ENCODE assay signal across 15 cellular contexts in genomic region chr1:221858758-221859157, GRCh38.
DNase-seq lines count a peak whose midpoint lies in the region; ATAC-seq lines count a peak whose summit lies in the region.
"Had no signal": no experiment of that assay in that cellular context is flagged by ENCODE, and none has a peak within 500 bp of the region (broad histone marks: within the 10 kb centered on the region; RNA-seq: fewer than 3 reads in every experiment).

No MANE protein-coding gene starts in this region.

- H3K14ac ChIP-seq in trophoblast cell (ENCODE audit: low read length) = no peak overlapping the region

- no peaks in the 10 kb centered on the region for H3K4me1 ChIP-seq in trophoblast cell (ENCODE audit: control insufficient read depth in 1 of 2, insufficient read depth in 2 of 2, low read length in 2 of 2)

- no peak overlapping the region for H3K4me2 ChIP-seq in trophoblast cell (ENCODE audit: low read length)

- no peak overlapping the region for H3K23ac ChIP-seq in trophoblast cell (ENCODE audit: low read length)

- no peak overlapping the region for H4K12ac ChIP-seq in trophoblast cell (ENCODE audit: low read depth, low read length)

- peak overlapping the region; percentile 20 for H2BK12ac ChIP-seq in trophoblast cell (ENCODE audit: low read length)

- H3K27me3 ChIP-seq in trophoblast cell (ENCODE audit: insufficient read depth, low read length) = no peaks in the 10 kb centered on the region
- H3K27me3 ChIP-seq: ovary had no signal

- H2BK5ac ChIP-seq in trophoblast cell (ENCODE audit: low read depth, low read length, poor library complexity) = no peak overlapping the region

- WGBS in trophoblast cell (ENCODE audit: extremely low coverage, insufficient coverage, insufficient read length) = no CpG with 5 or more reads among the region's 1 CpG

- peaks cover 2% of the 10 kb centered on the region for H3K79me1 ChIP-seq in trophoblast cell (ENCODE audit: low read length)

- no peak overlapping the region for H3K4me3 ChIP-seq in trophoblast cell (ENCODE audit: low read depth, low read length)
- H3K4me3 ChIP-seq: ovary had no signal

- no peak overlapping the region for H4K8ac ChIP-seq in trophoblast cell (ENCODE audit: low read depth, low read length)

- ATAC-seq in HG02571 (IDR thresholded peaks at IDR 0.05; ENCODE audit: unreplicated experiment) (no peak), HG03108 (IDR thresholded peaks at IDR 0.05; ENCODE audit: unreplicated experiment) (no peak)
- ATAC-seq: activated CD4-positive, CD25-positive, alpha-beta regulatory T cell treated with anti-CD3 and anti-CD28 coated beads, Interleukin-2, amount 50 U/mL, for 24 hours had no signal

- H2AFZ ChIP-seq in trophoblast cell (ENCODE audit: insufficient read depth, low read length, poor library complexity) = no peak overlapping the region

- H2BK120ac ChIP-seq in trophoblast cell (ENCODE audit: insufficient read depth, low read length, poor library complexity) = no peak overlapping the region

- H2AK5ac ChIP-seq in trophoblast cell (ENCODE audit: low read length) = peak overlapping the region; percentile 39

- no peak overlapping the region for H3K9ac ChIP-seq in trophoblast cell (ENCODE audit: low read length)

- no peak overlapping the region for H3K4ac ChIP-seq in trophoblast cell (ENCODE audit: low read depth, low read length)

- no peaks in the 10 kb centered on the region for H3K79me2 ChIP-seq in trophoblast cell (ENCODE audit: control insufficient read depth, insufficient read depth, low read length, poor library complexity)

- peak; percentile 92 for DNase-seq in EH (ENCODE audit: low read depth)
- DNase-seq in NCI-H446 (lab: John Stamatoyannopoulos, UW) = peak; percentile 17 to 23
- DNase-seq in dedifferentiated amniotic fluid mesenchymal stem cell (ENCODE audit: extremely low spot score) = peak; percentile 65
- no peak for DNase-seq in trophoblast cell
- DNase-seq in Kasumi-1 (lab: John Stamatoyannopoulos, UW) = no peak
- no peak for DNase-seq in NCI-H2029 treated with DMSO at 0.1 percent for 48 hours (lab: John Stamatoyannopoulos, UW)
- DNase-seq: activated T-cell treated with anti-CD3 and anti-CD28 coated beads, Interleukin-2, amount 50 U/mL, for 72 hours; CD4-positive, alpha-beta memory T cell; endodermal cell; NCI-H1436; ovary; stimulated activated CD4-positive, alpha-beta T cell treated with anti-CD3 and anti-CD28 coated beads, Interleukin-1b, Interleukin-23, amount 100 ng/mL, for 48 hours had no signal

- no peak overlapping the region for H3K18ac ChIP-seq in trophoblast cell (ENCODE audit: low read length)

- no peak overlapping the region for H3K27ac ChIP-seq in trophoblast cell (ENCODE audit: low read depth, low read length)
- H3K27ac ChIP-seq: ovary had no signal

- H3K9me3 ChIP-seq in trophoblast cell (ENCODE audit: insufficient read depth, low read depth, low read length) = no peaks in the 10 kb centered on the region
- H3K9me3 ChIP-seq: ovary had no signal

- H3K36me3 ChIP-seq in trophoblast cell (ENCODE audit: control insufficient read depth in 1 of 2, insufficient read depth in 2 of 2, low read length in 2 of 2) = no peaks in the 10 kb centered on the region
- H3K36me3 ChIP-seq: ovary had no signal

- no peak overlapping the region for H4K91ac ChIP-seq in trophoblast cell (ENCODE audit: low read depth, low read length)

Comparison
In these comparisons a context has a peak if more than half of its experiments do, and no peak if none do; other contexts are left out.
1. DNase-seq: peak in EH (single experiment), NCI-H446 (2 of 2) and dedifferentiated amniotic fluid mesenchymal stem cell (single experiment); none in trophoblast cell (0 of 2), Kasumi-1 (0 of 2) and NCI-H2029 treated with DMSO at 0.1 percent for 48 hours (single experiment).